1 cellular context compared by ENCODE assay signal in the genomic region with DNA sequence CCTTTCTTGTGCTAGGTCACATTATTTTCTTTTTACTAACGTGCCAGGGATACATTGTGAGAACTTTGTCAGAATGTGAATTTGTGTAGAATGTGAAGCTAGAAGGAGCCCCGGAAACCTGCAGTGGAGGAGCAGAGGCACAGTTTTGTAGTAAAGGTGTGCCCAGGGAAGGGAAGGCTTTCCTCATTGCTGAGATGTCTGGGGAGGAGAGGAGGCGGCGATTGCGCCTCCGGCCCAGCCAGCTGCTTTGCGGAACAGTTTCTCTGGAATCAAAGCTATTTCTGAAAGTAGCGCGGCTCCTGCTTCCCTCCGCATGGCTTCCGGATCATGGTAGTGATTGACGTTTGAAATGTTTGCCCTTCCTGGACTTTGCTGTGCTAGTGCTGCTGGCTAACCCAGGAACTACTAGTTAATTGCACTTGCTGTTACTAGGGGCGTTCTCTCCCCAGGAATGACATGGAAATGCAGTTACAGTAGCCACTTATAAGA.
TF ChIP-seq lines count a peak whose summit lies in the region.

No MANE protein-coding gene starts in this region.

TF ChIP-seq in HepG2, 621 proteins besides CTCF, POLR2A, EP300 and RAD21 (continued from another document and continues in another):
- no peak for TF ChIP-seq USF2 (IDR thresholded peaks at IDR 0.05; ENCODE audit: low read depth, low read length)
- no peak for TF ChIP-seq USF2 (CRISPR knock-in tag; IDR thresholded peaks at IDR 0.05; ENCODE audit: borderline replicate concordance)
- peak; percentile 58 for TF ChIP-seq SP2 (CRISPR knock-in tag; IDR thresholded peaks at IDR 0.05)
- peak; percentile 97 for TF ChIP-seq SAP130 (CRISPR knock-in tag; IDR thresholded peaks at IDR 0.05; ENCODE audit: low read depth)
- TF ChIP-seq HDAC2 (CRISPR knock-in tag; IDR thresholded peaks at IDR 0.05), result peak; percentile 84
- TF ChIP-seq RERE (CRISPR knock-in tag; IDR thresholded peaks at IDR 0.05; ENCODE audit: low read depth), result no peak
- no peak for TF ChIP-seq ZSCAN25 (CRISPR knock-in tag; IDR thresholded peaks at IDR 0.05)
- TF ChIP-seq ZNF574 (CRISPR knock-in tag; IDR thresholded peaks at IDR 0.05), result peak; percentile 48; the same call in 1 of the 2 replicates
- TF ChIP-seq CREB1 (IDR thresholded peaks at IDR 0.05), result no peak
- TF ChIP-seq CREB1 (CRISPR knock-in tag; IDR thresholded peaks at IDR 0.05), result 0 out of 2 replicates have a peak, but pooled peaks have one; percentile 24
- TF ChIP-seq FIP1L1 (IDR thresholded peaks at IDR 0.05; ENCODE audit: borderline replicate concordance, insufficient read depth, low read depth, low read length), result no peak
- TF ChIP-seq PHF21A (CRISPR knock-in tag; IDR thresholded peaks at IDR 0.05), result peak; percentile 84
- peak; percentile 47 for TF ChIP-seq ZFX (CRISPR knock-in tag; IDR thresholded peaks at IDR 0.05; ENCODE audit: low read depth)
- TF ChIP-seq PHF5A (CRISPR knock-in tag; IDR thresholded peaks at IDR 0.05; ENCODE audit: low read depth, unreplicated experiment), result peak; percentile 22
- TF ChIP-seq ZBTB21 (CRISPR knock-in tag; IDR thresholded peaks at IDR 0.05), result no peak
- no peak for TF ChIP-seq ZNF569 (CRISPR knock-in tag; IDR thresholded peaks at IDR 0.05; ENCODE audit: borderline replicate concordance)
- TF ChIP-seq SOX5 (CRISPR knock-in tag; IDR thresholded peaks at IDR 0.05; ENCODE audit: borderline replicate concordance), result peak; percentile 41; the same call in 1 of the 2 replicates
- no peak for TF ChIP-seq BRCA1 (CRISPR knock-in tag; IDR thresholded peaks at IDR 0.05)
- peak; percentile 49; the same call in 1 of the 2 replicates for TF ChIP-seq POLR2AphosphoS5 (IDR thresholded peaks at IDR 0.05; ENCODE audit: low read depth, low read length)
- TF ChIP-seq THAP11 (CRISPR knock-in tag; IDR thresholded peaks at IDR 0.05), result peak; percentile 60; the same call in 1 of the 2 replicates
- 0 out of 2 replicates have a peak, but pooled peaks have one; percentile 47 for TF ChIP-seq ZNF543 (CRISPR knock-in tag; IDR thresholded peaks at IDR 0.05)
- peak; percentile 62 for TF ChIP-seq FOXC1 (CRISPR knock-in tag; IDR thresholded peaks at IDR 0.05; ENCODE audit: borderline replicate concordance)
- TF ChIP-seq, protein P1, sequence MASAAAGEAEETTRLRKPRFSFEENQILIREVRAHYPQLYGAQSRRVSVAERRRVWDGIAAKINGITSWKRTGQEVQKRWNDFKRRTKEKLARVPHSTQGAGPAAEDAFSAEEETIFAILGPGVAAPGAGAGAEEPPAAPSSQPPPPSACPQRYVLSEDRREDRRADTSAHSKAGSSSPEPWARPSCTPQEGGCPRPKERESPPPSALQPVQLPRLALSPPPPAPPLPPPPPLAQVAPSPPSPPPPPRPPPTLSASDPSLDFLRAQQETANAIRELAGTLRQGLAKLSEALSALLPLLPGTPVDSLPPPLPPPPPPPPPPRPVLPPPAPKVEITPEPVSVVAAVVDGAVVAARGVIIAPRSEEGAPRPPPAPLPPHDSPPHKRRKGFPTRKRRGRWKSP (CRISPR knock-in tag; IDR thresholded peaks at IDR 0.05), result peak; percentile 80
- no peak; the same call in 1 of the 2 replicates for TF ChIP-seq NCOA2 (CRISPR knock-in tag; IDR thresholded peaks at IDR 0.05)
- TF ChIP-seq SNAPC4 (CRISPR knock-in tag; IDR thresholded peaks at IDR 0.05), result no peak
- peak; percentile 42; the same call in 1 of the 2 replicates for TF ChIP-seq ATF1 (CRISPR knock-in tag; IDR thresholded peaks at IDR 0.05)
- 0 out of 2 replicates have a peak, but pooled peaks have one; percentile 14 for TF ChIP-seq ZSCAN9 (CRISPR knock-in tag; IDR thresholded peaks at IDR 0.05; ENCODE audit: borderline replicate concordance)
- no peak for TF ChIP-seq ZNF44 (CRISPR knock-in tag; IDR thresholded peaks at IDR 0.05)
- TF ChIP-seq GFI1 (CRISPR knock-in tag; IDR thresholded peaks at IDR 0.05; ENCODE audit: borderline replicate concordance), result peak; percentile 45; the same call in 1 of the 2 replicates
- no peak for TF ChIP-seq ATF7-NPFF (CRISPR knock-in tag; IDR thresholded peaks at IDR 0.05; ENCODE audit: low read depth)
- peak; percentile 82 for TF ChIP-seq SALL1 (CRISPR knock-in tag; IDR thresholded peaks at IDR 0.05)
- TF ChIP-seq KDM4B (CRISPR knock-in tag; IDR thresholded peaks at IDR 0.05), result peak; percentile 45; the same call in 1 of the 2 replicates
- TF ChIP-seq, protein P2, sequence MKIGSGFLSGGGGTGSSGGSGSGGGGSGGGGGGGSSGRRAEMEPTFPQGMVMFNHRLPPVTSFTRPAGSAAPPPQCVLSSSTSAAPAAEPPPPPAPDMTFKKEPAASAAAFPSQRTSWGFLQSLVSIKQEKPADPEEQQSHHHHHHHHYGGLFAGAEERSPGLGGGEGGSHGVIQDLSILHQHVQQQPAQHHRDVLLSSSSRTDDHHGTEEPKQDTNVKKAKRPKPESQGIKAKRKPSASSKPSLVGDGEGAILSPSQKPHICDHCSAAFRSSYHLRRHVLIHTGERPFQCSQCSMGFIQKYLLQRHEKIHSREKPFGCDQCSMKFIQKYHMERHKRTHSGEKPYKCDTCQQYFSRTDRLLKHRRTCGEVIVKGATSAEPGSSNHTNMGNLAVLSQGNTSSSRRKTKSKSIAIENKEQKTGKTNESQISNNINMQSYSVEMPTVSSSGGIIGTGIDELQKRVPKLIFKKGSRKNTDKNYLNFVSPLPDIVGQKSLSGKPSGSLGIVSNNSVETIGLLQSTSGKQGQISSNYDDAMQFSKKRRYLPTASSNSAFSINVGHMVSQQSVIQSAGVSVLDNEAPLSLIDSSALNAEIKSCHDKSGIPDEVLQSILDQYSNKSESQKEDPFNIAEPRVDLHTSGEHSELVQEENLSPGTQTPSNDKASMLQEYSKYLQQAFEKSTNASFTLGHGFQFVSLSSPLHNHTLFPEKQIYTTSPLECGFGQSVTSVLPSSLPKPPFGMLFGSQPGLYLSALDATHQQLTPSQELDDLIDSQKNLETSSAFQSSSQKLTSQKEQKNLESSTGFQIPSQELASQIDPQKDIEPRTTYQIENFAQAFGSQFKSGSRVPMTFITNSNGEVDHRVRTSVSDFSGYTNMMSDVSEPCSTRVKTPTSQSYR (CRISPR knock-in tag; IDR thresholded peaks at IDR 0.05; ENCODE audit: borderline replicate concordance), result no peak
- TF ChIP-seq MIXL1 (CRISPR knock-in tag; IDR thresholded peaks at IDR 0.05), result peak; percentile 75; the same call in 1 of the 2 replicates
- TF ChIP-seq ZNF292 (CRISPR knock-in tag; IDR thresholded peaks at IDR 0.05; ENCODE audit: borderline replicate concordance, low read depth), result peak; percentile 50; the same call in 1 of the 2 replicates
- peak; percentile 38; the same call in 1 of the 2 replicates for TF ChIP-seq STAG1 (CRISPR knock-in tag; IDR thresholded peaks at IDR 0.05)
- TF ChIP-seq, protein P3, sequence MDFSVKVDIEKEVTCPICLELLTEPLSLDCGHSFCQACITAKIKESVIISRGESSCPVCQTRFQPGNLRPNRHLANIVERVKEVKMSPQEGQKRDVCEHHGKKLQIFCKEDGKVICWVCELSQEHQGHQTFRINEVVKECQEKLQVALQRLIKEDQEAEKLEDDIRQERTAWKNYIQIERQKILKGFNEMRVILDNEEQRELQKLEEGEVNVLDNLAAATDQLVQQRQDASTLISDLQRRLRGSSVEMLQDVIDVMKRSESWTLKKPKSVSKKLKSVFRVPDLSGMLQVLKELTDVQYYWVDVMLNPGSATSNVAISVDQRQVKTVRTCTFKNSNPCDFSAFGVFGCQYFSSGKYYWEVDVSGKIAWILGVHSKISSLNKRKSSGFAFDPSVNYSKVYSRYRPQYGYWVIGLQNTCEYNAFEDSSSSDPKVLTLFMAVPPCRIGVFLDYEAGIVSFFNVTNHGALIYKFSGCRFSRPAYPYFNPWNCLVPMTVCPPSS (IDR thresholded peaks at IDR 0.05), result no peak
